Comparison of ENCODE assay signal across 1 cellular context in genomic region chr9:137109250-137110146, GRCh38.
TF ChIP-seq lines count a peak whose summit lies in the region.

No MANE protein-coding gene starts in this region.

TF ChIP-seq in HEK293, 187 proteins besides CTCF, POLR2A, EP300 and RAD21 (continued from another document):
- TF ChIP-seq KLF9 (tag by site-specific recombination; IDR thresholded peaks at IDR 0.05; ENCODE audit: low read depth) = 0 out of 2 replicates have a peak, but pooled peaks have one; percentile 43
- TF ChIP-seq ZNF558 (tag by site-specific recombination; IDR thresholded peaks at IDR 0.05) = no peak
- TF ChIP-seq ZNF530 (tag by site-specific recombination; IDR thresholded peaks at IDR 0.05; ENCODE audit: low read depth) = no peak
- TF ChIP-seq ZNF341 (tag by site-specific recombination; IDR thresholded peaks at IDR 0.05; ENCODE audit: low read depth) = no peak
